Comparison of ENCODE assay signal across 8 cellular contexts in genomic region chr19:54449701-54450069, GRCh38. TPM values are rescaled to one million over a fixed set of nuclear protein-coding genes. Genes with fewer than 3 reads are reported as not detected.
DNase-seq lines count a peak whose midpoint lies in the region; ATAC-seq and TF ChIP-seq lines count a peak whose summit lies in the region.

No MANE protein-coding gene starts in this region.

- POLR2A ChIA-PET in PC-9 (lab: Charles Lee; ENCODE audit: unreplicated experiment) (interaction anchor here (0.5 kb wide), 1 partner anchor 18 kb away, joined by 3 read pairs; no protein-coding TSS in a partner anchor), GM10248 (lab: Yijun Ruan, JAX) (interaction anchor here (2.1 kb wide), 1 partner anchor 13 kb away, joined by 20 read pairs; the partner anchor contains the start of gene LENG9)

- 1% methylated on average over 21 of the region's 21 CpGs for WGBS in prostate gland

- H3K36me3 ChIP-seq in PC-9 (ENCODE audit: low read depth) (peaks cover 46% of the 10 kb centered on the region), prostate gland (peaks cover 22 to 25% of the 10 kb centered on the region in 2 donors)

- no peaks in the 10 kb centered on the region for H3K9me3 ChIP-seq in PC-9 (ENCODE audit: insufficient read depth, low read depth)
- no peaks in the 10 kb centered on the region for H3K9me3 ChIP-seq in prostate gland

- peak overlapping the region; percentile 83 for H3K4me3 ChIP-seq in GM12875 (ENCODE audit: low read depth, low read length)
- peak overlapping the region; percentile 96 for H3K4me3 ChIP-seq in PC-9
- peak overlapping the region; percentile 91 to 94 for H3K4me3 ChIP-seq in prostate gland

- peak overlapping the region; percentile 95 for H3K4me2 ChIP-seq in PC-9

- peaks cover 90% of the 10 kb centered on the region for H3K79me2 ChIP-seq in PC-9 (ENCODE audit: low read depth)

- CTCF ChIA-PET in PC-9 (lab: Charles Lee) = no interaction called here
- CTCF ChIA-PET in GM10248 (lab: Yijun Ruan, JAX) = interaction anchor here (2.5 kb wide), 1 partner anchor 13 kb away, joined by 11 read pairs; the partner anchor contains the start of gene LENG9

- H3F3A ChIP-seq in PC-9 (ENCODE audit: insufficient read depth, low read depth) = peaks cover 17% of the 10 kb centered on the region; the same call in 1 of the 2 replicates

- H3K27ac ChIP-seq in PC-9 (peak overlapping the region; percentile 65), epithelial cell of prostate (peak overlapping the region; percentile 92), prostate gland (peak overlapping the region; percentile 95 to 97)

- no peaks in the 10 kb centered on the region for H3K9me2 ChIP-seq in PC-9 (ENCODE audit: insufficient read depth)

- H4K20me1 ChIP-seq in PC-9 (ENCODE audit: insufficient read depth) = peaks cover 55% of the 10 kb centered on the region

- TF ChIP-seq CTCF in GM12875 (IDR thresholded peaks at IDR 0.05; ENCODE audit: borderline replicate concordance, insufficient read depth, low read depth, low read length) (no peak), PC-9 (conservative IDR thresholded peaks at IDR 0.05) (no peak), prostate gland (IDR thresholded peaks at IDR 0.05) (no peak), GM10248 (IDR thresholded peaks at IDR 0.05; ENCODE audit: control extremely low read depth, extremely low read depth, low read depth, missing control alignments) (no peak)

- intact Hi-C loops in PC-9 (cut with micrococcal nuclease; ENCODE audit: unreplicated experiment) (loop anchor here (1.0 to 2.0 kb wide), 2 partner anchors 14 to 581 kb away; partner anchors contain the start of gene LENG9), prostate gland (cut with DNase I) (no loop called here)

- no TSS peak for BruUV-seq in PC-9 (replicated peaks; lab: Mats Ljungman, UMichigan)

- H3K4me1 ChIP-seq in PC-9 (replicated peaks; ENCODE audit: insufficient read depth) = peaks cover 25% of the 10 kb centered on the region
- H3K4me1 ChIP-seq in prostate gland (replicated peaks) = peaks cover 14% of the 10 kb centered on the region

- no peak for TF ChIP-seq POLR2A in prostate gland (IDR thresholded peaks at IDR 0.05)

- H3K27me3 ChIP-seq in PC-9 (ENCODE audit: insufficient read depth, low read depth) (no peaks in the 10 kb centered on the region), prostate gland (replicated peaks; ENCODE audit: insufficient read depth) (no peaks in the 10 kb centered on the region)

- peak overlapping the region; percentile 77 for H2AFZ ChIP-seq in PC-9

- DNase-seq in PC-9 (no peak), epithelial cell of prostate (ENCODE audit: low read depth, low spot score) (no peak), prostate gland (ENCODE audit: low spot score) (no peak), GM10248 (ENCODE audit: extremely low spot score) (no peak), NCI-H128 (lab: John Stamatoyannopoulos, UW; ENCODE audit: unreplicated experiment) (no peak), NCI-H1930 (lab: John Stamatoyannopoulos, UW) (no peak)

- no peak for ATAC-seq in GM18858 (IDR thresholded peaks at IDR 0.05; ENCODE audit: unreplicated experiment)

RNA-seq across cellular contexts. Expression of gene LENG8, which starts 0.7 kb away (rescaled TPM):
- total RNA-seq in PC-9 (2021) (274 and 279 TPM in 2 replicates), prostate gland (100 to 1,000 TPM; 111 to 292 TPM)

RNA-seq across cellular contexts. Expression of gene LENG9, which starts 13.9 kb away (rescaled TPM):
- total RNA-seq in PC-9 (2021) (7.0 and 8.9 TPM in 2 replicates), prostate gland (10 to 100 TPM; 18.6 to 22.2 TPM)

RNA-seq across cellular contexts. Expression of gene CDC42EP5, which starts 23.4 kb away (rescaled TPM):
- total RNA-seq in PC-9 (2021) (25.1 and 48.5 TPM in 2 replicates), prostate gland (100 to 1,000 TPM; 102 to 193 TPM)

RNA-seq across cellular contexts. Expression of gene TTYH1, which starts 34.4 kb away (rescaled TPM):
- total RNA-seq in PC-9 (2021) = 1.6 and 2.4 TPM in 2 replicates
- 100 to 1,000 TPM in 1 of 2 donors, 1 to 10 TPM in 1; 1.8 to 136 TPM for total RNA-seq in prostate gland

RNA-seq across cellular contexts. Expression of gene LAIR2, which starts 52.9 kb away (rescaled TPM):
- total RNA-seq in PC-9 (2021) (not detected in 2 replicates), prostate gland (not detected)
